35 cellular contexts compared by ENCODE assay signal in the genomic region with DNA sequence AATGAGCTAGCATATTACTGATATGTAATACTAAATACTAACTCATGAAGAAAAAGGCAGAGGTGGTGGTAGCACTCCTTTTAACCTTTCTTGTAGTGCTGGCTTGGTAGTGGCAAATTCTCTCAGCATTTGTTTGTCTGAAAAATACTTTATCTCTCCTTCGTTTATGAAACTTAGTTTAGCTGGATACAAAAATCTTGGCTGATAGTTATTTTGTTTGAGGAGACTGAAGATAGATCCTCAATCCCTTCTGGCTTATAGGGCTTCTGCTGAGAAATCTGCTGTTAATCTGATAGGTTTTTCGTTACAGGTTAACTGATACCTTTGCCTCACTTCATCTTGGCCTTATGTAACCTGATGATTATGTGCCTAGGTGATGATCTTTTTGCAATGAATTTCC.
"Had no signal": no experiment of that assay in that cellular context is flagged by ENCODE, and none has a peak within 500 bp of the region (broad histone marks: within the 10 kb centered on the region; RNA-seq: fewer than 3 reads in every experiment).

No MANE protein-coding gene starts in this region.

- H3K4me3 ChIP-seq: MG63 had no signal

- H3K36me3 ChIP-seq: MG63 had no signal

- H3K27me3 ChIP-seq: MG63 had no signal

- DNase-seq: Karpas-422, Kasumi-1, MG63, MM.1S, MV-4-11, NCI-H1048, NCI-H1092, NCI-H1092 treated with DMSO at 0.1 percent for 48 hours, NCI-H1105, NCI-H1105 treated with DMSO at 0.1 percent for 48 hours, NCI-H1417, NCI-H1417 treated with DMSO at 0.1 percent for 48 hours, NCI-H1436, NCI-H1436 treated with DMSO at 0.1 percent for 48 hours, NCI-H146, NCI-H1694, NCI-H1694 treated with DMSO at 0.1 percent for 48 hours, NCI-H187, NCI-H187 treated with DMSO at 0.1 percent for 48 hours, NCI-H1930, NCI-H2029, NCI-H2029 treated with DMSO at 0.1 percent for 48 hours, NCI-H2081, NCI-H2081 treated with DMSO at 0.1 percent for 48 hours, NCI-H2107, NCI-H2171, NCI-H2171 treated with DMSO at 0.1 percent for 48 hours, NCI-H2227 treated with DMSO at 0.1 percent for 48 hours, NCI-H226, NCI-H345, NCI-H446, NCI-H446 treated with DMSO at 0.1 percent for 48 hours, NCI-H510A, NCI-H510A treated with DMSO at 0.1 percent for 48 hours, NCI-H524 had no signal
